29 cellular contexts compared by ENCODE assay signal in the genomic region with DNA sequence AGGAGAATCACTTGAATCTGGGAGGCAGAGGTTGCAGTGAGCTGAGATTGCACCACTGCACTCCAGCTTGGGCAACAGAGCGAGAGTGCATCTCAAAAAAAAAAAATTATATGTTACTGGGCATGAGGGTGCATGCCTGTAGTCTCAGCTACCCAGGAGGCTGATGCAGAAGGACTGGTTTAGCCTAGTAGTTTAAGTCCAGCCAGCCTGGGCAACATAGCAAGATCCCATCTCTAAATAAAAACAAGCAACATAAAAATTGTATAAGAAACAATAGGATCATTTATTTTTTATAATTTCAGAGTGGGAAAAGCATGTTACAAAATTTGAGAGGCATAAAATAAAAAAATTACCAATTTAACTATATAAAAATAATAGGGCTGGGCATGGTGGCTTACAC.
"Had no signal": no experiment of that assay in that cellular context is flagged by ENCODE, and none has a peak within 500 bp of the region (broad histone marks: within the 10 kb centered on the region; RNA-seq: fewer than 3 reads in every experiment).

No MANE protein-coding gene starts in this region.

- FAIRE-seq: colon, endometrium, endothelial cell of umbilical vein, frontal cortex had no signal

- H3K4me3 Mint-ChIP-seq: dendritic cell treated with granulocyte-macrophage colony-stimulating factor and Interleukin-4, amounts not matched to agents 40 ng/mL and 50 ng/mL, for 4 days; effector memory CD8-positive, alpha-beta T cell; endodermal cell had no signal

- H3K4me2 ChIP-seq: hepatocyte had no signal

- H3K4me1 ChIP-seq: colonic mucosa, esophagus muscularis mucosa, esophagus squamous epithelium, foreskin keratinocyte, gastrocnemius medialis, gastroesophageal sphincter, heart left ventricle had no signal

- H3K27me3 Mint-ChIP-seq: effector memory CD8-positive, alpha-beta T cell had no signal

- H3K27ac Mint-ChIP-seq: dendritic cell treated with granulocyte-macrophage colony-stimulating factor and Interleukin-4, amounts not matched to agents 40 ng/mL and 50 ng/mL, for 4 days; effector memory CD8-positive, alpha-beta T cell; endodermal cell had no signal

- H3K4me3 ChIP-seq: colonic mucosa, coronary artery, dorsolateral prefrontal cortex, esophagus muscularis mucosa, esophagus squamous epithelium, gastrocnemius medialis, gastroesophageal sphincter, heart left ventricle, heart right ventricle, hepatocyte had no signal

- H3K79me2 ChIP-seq: hepatocyte had no signal

- H3K27ac ChIP-seq: colonic mucosa, coronary artery, dorsolateral prefrontal cortex, epithelial cell of prostate, esophagus muscularis mucosa, esophagus squamous epithelium, foreskin keratinocyte, gastrocnemius medialis, gastroesophageal sphincter, heart left ventricle, heart right ventricle, hepatocyte had no signal

- H3K9me3 ChIP-seq: colonic mucosa, esophagus muscularis mucosa, esophagus squamous epithelium, gastrocnemius medialis, gastroesophageal sphincter, heart left ventricle, heart right ventricle had no signal

- H3K4me1 Mint-ChIP-seq: endodermal cell had no signal

- H3K9me3 Mint-ChIP-seq: dendritic cell treated with granulocyte-macrophage colony-stimulating factor and Interleukin-4, amounts not matched to agents 40 ng/mL and 50 ng/mL, for 4 days; effector memory CD8-positive, alpha-beta T cell; endodermal cell had no signal

- H3K36me3 ChIP-seq: colonic mucosa, esophagus muscularis mucosa, esophagus squamous epithelium, gastrocnemius medialis, gastroesophageal sphincter, heart left ventricle, heart right ventricle had no signal

- ATAC-seq: effector memory CD8-positive, alpha-beta T cell; esophagus mucosa; foreskin keratinocyte; gastrocnemius medialis; gastroesophageal sphincter; heart left ventricle; heart right ventricle had no signal

- DNase-seq: colonic mucosa; cortex of kidney; dorsolateral prefrontal cortex; effector CD4-positive, alpha-beta T cell; effector CD8-positive, alpha-beta T cell; effector memory CD4-positive, alpha-beta T cell; effector memory CD8-positive, alpha-beta T cell; endodermal cell; erythroblast; esophagus squamous epithelium; foreskin fibroblast; foreskin keratinocyte; foreskin melanocyte; gastrocnemius medialis; glutamatergic neuron; head of caudate nucleus; heart left ventricle; heart right ventricle had no signal

- H2AFZ ChIP-seq: hepatocyte had no signal

- H3K27me3 ChIP-seq: colonic mucosa, dorsolateral prefrontal cortex, esophagus muscularis mucosa, esophagus squamous epithelium, foreskin keratinocyte, gastrocnemius medialis, gastroesophageal sphincter, heart left ventricle, heart right ventricle, hepatocyte had no signal
